8 cellular contexts compared by ENCODE assay signal in the genomic region with DNA sequence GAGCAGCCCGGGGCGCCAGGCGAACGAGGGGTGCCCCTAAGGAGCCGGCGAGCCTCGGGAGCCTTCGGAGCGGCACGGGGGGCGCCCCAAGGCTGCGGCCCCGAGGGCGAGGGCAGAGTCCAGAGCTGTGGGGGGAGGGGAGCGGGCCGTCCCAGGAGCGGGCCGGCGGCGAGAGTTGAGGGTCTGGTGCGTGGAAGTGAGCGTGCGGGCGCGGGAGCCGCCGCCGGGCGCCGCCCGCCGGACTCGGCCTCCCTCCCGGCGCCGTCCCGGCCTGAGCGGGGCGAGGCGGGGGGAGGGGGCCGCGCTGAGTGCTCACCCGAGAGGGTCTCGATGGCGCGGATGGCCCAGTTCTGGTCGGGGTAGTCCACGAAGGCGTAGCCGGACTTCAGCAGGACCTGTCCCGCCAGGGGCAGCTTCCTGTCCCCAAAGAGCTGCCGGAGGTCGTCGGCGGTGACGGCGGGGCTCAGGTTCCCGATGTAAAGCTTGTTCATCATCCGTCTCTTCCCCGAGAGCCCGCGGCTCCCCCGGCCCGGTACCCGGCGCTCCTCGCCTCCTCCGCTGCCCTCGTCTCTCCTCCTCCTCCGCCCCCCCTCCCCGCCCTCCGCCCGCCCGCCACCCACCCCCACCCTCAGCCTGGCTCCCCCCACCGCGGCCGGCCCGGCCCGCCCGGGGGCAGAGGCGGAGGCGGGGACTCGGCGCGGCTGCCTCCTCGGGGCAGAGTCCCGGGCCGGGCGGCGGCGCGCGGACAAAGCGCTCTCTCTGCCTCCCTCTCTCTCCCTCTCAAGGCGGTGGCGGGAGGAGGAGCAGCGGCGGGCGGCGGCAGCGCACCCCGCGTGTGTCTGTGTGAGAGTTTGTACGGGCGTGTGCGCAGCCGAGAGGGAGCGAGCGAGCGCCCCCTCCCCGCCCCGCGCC. TPM values are rescaled to one million over a fixed set of nuclear protein-coding genes. Genes with fewer than 3 reads are reported as not detected.
A peak's percentile ranks its signal among the peaks of the same experiment; 100 is the strongest.
DNase-seq lines count a peak whose midpoint lies in the region; ATAC-seq and TF ChIP-seq lines count a peak whose summit lies in the region.

Gene IGF2BP2 (minus strand): TSS at position 576 of the 912 bp plus-strand sequence. CDS start 82 bp downstream, at position 494.

- WGBS in endodermal cell (ENCODE audit: insufficient coverage in 1 of 2, insufficient read length in 1 of 2), 2 experiments, result 0% methylated on average over 99 of the region's 113 CpGs; no CpG with 5 or more reads in 1 of the 2 experiments
- no CpG with 5 or more reads among the region's 113 CpGs for WGBS in mesendoderm (ENCODE audit: extremely low coverage, insufficient coverage, low lambda C conversion rate)

- H3K27me3 Mint-ChIP-seq in endodermal cell (ENCODE audit: insufficient read depth), result peaks cover 4% of the 10 kb centered on the region
- H3K27me3 Mint-ChIP-seq in stimulated activated memory B cell treated with anti-CD40 and anti-IgM and Interleukin-4, amounts not matched to agents 10 μg/mL and 1 μg/mL and 100 μg/mL, for 72 hours, result peaks cover 74% of the 10 kb centered on the region

- H3K9ac ChIP-seq in endodermal cell (ENCODE audit: extremely low read depth, low read length, poor library complexity, severe bottlenecking) (peak within 1 kb of the TSS; percentile 96), mesendoderm (ENCODE audit: low read length) (peak within 1 kb of the TSS; percentile 89)

- peaks cover 31% of the 10 kb centered on the region for H3K4me1 Mint-ChIP-seq in endodermal cell
- H3K4me1 Mint-ChIP-seq in stimulated activated memory B cell treated with anti-CD40 and anti-IgM and Interleukin-4, amounts not matched to agents 10 μg/mL and 1 μg/mL and 100 μg/mL, for 72 hours, result peaks cover 29% of the 10 kb centered on the region

- peak within 1 kb of the TSS; percentile 94 for H3K4me3 ChIP-seq in H7 (ENCODE audit: insufficient read depth, low read depth, low read length)
- H3K4me3 ChIP-seq in endodermal cell (ENCODE audit: low read length), result peak within 1 kb of the TSS; percentile 93
- H3K4me3 ChIP-seq in mesendoderm (ENCODE audit: low read length), result peak within 1 kb of the TSS; percentile 85

- peak within 1 kb of the TSS; percentile 98 for H3K56ac ChIP-seq in mesendoderm (ENCODE audit: low read length)

- peaks cover 46% of the 10 kb centered on the region for H3K79me2 ChIP-seq in mesendoderm (ENCODE audit: control insufficient read depth, insufficient read depth, low read length)

- H3K4ac ChIP-seq in mesendoderm (ENCODE audit: low read depth, low read length), result peak within 1 kb of the TSS; percentile 99

- peaks cover 32% of the 10 kb centered on the region for H3K9me3 Mint-ChIP-seq in endodermal cell
- H3K9me3 Mint-ChIP-seq in stimulated activated memory B cell treated with anti-CD40 and anti-IgM and Interleukin-4, amounts not matched to agents 10 μg/mL and 1 μg/mL and 100 μg/mL, for 72 hours, result no peaks in the 10 kb centered on the region

- H3K4me3 Mint-ChIP-seq in endodermal cell, result peak within 1 kb of the TSS; percentile 95
- peak within 1 kb of the TSS; percentile 88 for H3K4me3 Mint-ChIP-seq in stimulated activated memory B cell treated with anti-CD40 and anti-IgM and Interleukin-4, amounts not matched to agents 10 μg/mL and 1 μg/mL and 100 μg/mL, for 72 hours

- peak within 1 kb of the TSS; percentile 98 for H3K27ac Mint-ChIP-seq in endodermal cell
- H3K27ac Mint-ChIP-seq in stimulated activated memory B cell treated with anti-CD40 and anti-IgM and Interleukin-4, amounts not matched to agents 10 μg/mL and 1 μg/mL and 100 μg/mL, for 72 hours, result peak within 1 kb of the TSS; percentile 59

- H3K23ac ChIP-seq in mesendoderm (ENCODE audit: low read length), result peak within 1 kb of the TSS; percentile 94

- H3K4me2 ChIP-seq in mesendoderm (ENCODE audit: low read length), result peak within 1 kb of the TSS; percentile 89

- H3K36me3 ChIP-seq in H7 (replicated peaks; ENCODE audit: control insufficient read depth, insufficient read depth, low read length), result peaks cover 4% of the 10 kb centered on the region
- peaks cover 31% of the 10 kb centered on the region for H3K36me3 ChIP-seq in endodermal cell (ENCODE audit: control insufficient read depth, insufficient read depth, low read length)
- peaks cover 5% of the 10 kb centered on the region for H3K36me3 ChIP-seq in mesendoderm (ENCODE audit: control insufficient read depth, insufficient read depth, low read length)

- H3K27ac ChIP-seq in endodermal cell (ENCODE audit: low read depth, low read length), result peak within 1 kb of the TSS; percentile 95
- peak within 1 kb of the TSS; percentile 95 for H3K27ac ChIP-seq in mesendoderm (ENCODE audit: low read depth, low read length)

- peak; percentile 75 for ATAC-seq in stimulated activated memory B cell treated with anti-CD40 and anti-IgM and Interleukin-4, amounts not matched to agents 10 μg/mL and 1 μg/mL and 100 μg/mL, for 72 hours

- H3K36me3 Mint-ChIP-seq in endodermal cell (ENCODE audit: low read depth), result peaks cover 33% of the 10 kb centered on the region
- H3K36me3 Mint-ChIP-seq in stimulated activated memory B cell treated with anti-CD40 and anti-IgM and Interleukin-4, amounts not matched to agents 10 μg/mL and 1 μg/mL and 100 μg/mL, for 72 hours, result no peaks in the 10 kb centered on the region

- no peak within 1 kb of the TSS for H2BK15ac ChIP-seq in mesendoderm (replicated peaks; ENCODE audit: low read depth)

- H4K5ac ChIP-seq in mesendoderm (ENCODE audit: low read length), result no peak within 1 kb of the TSS

- DNase-seq in ELF-1 (ENCODE audit: low read depth, low spot score), result peak; percentile 87
- DNase-seq in H7, result peak; percentile 89
- DNase-seq in NCI-H146 treated with DMSO at 0.1 percent for 48 hours (lab: John Stamatoyannopoulos, UW; ENCODE audit: unreplicated experiment), result peak; percentile 26
- peak; percentile 55 to 60 for DNase-seq in activated CD4-positive, alpha-beta T cell treated with anti-CD3 and anti-CD28 coated beads, Interleukin-2, amount 50 U/mL, for 48 hours
- DNase-seq in endodermal cell, result peak; percentile 92
- DNase-seq in mesendoderm, result peak; percentile 92
- no peak for DNase-seq in HPDE6-E6E7 (ENCODE audit: extremely low spot score)

- peak within 1 kb of the TSS; percentile 78 for H2BK5ac ChIP-seq in mesendoderm (ENCODE audit: low read length)

- H2BK120ac ChIP-seq in mesendoderm (ENCODE audit: low read depth, low read length), result peak within 1 kb of the TSS; percentile 97

- H3K79me1 ChIP-seq in mesendoderm (ENCODE audit: low read length), result peaks cover 5% of the 10 kb centered on the region

- peak within 1 kb of the TSS; percentile 100 for H3K18ac ChIP-seq in mesendoderm (ENCODE audit: low read length)

- H3K27me3 ChIP-seq in H7 (ENCODE audit: control insufficient read depth, insufficient read depth, low read length) (no peaks in the 10 kb centered on the region), endodermal cell (ENCODE audit: control insufficient read depth, insufficient read depth, low read length, poor library complexity, severe bottlenecking) (no peaks in the 10 kb centered on the region), mesendoderm (ENCODE audit: insufficient read depth, low read length, poor library complexity) (no peaks in the 10 kb centered on the region)

- peaks cover 3% of the 10 kb centered on the region for H3K4me1 ChIP-seq in endodermal cell (ENCODE audit: control insufficient read depth, insufficient read depth, low read length)
- H3K4me1 ChIP-seq in mesendoderm (ENCODE audit: control insufficient read depth, low read depth, low read length), result peaks cover 4% of the 10 kb centered on the region

- H3K9me3 ChIP-seq in endodermal cell (ENCODE audit: control insufficient read depth, low read length), result peaks cover 25% of the 10 kb centered on the region

- peak; percentile 32 for TF ChIP-seq CTCF in endodermal cell (conservative IDR thresholded peaks at IDR 0.05)

- peak within 1 kb of the TSS; percentile 28 for H4K8ac ChIP-seq in mesendoderm (ENCODE audit: low read depth, low read length)

- peak within 1 kb of the TSS; percentile 22 for H2AK5ac ChIP-seq in mesendoderm (ENCODE audit: low read length)

RNA-seq across cellular contexts. Expression of gene IGF2BP2, which starts in this region (rescaled TPM):
- total RNA-seq in H7 (2014; rRNA removed; shearing (Covaris generic)), result 83.7 and 122 TPM in 2 replicates
- total RNA-seq in endodermal cell, result 100 to 1,000 TPM; 143 to 162 TPM
- polyA plus RNA-seq in endodermal cell (2013, experiment 1 of 2), result 156 TPM
- polyA plus RNA-seq in endodermal cell (2013, experiment 2 of 2), result 148 TPM
- polyA plus RNA-seq in mesendoderm (2013, experiment 1 of 2), result 110 TPM
- polyA plus RNA-seq in mesendoderm (2013, experiment 2 of 2), result 110 TPM
